Comparison of ENCODE assay signal across 8 cellular contexts in genomic region chr10:119103687-119104652, GRCh38.
DNase-seq lines count a peak whose midpoint lies in the region; ATAC-seq and TF ChIP-seq lines count a peak whose summit lies in the region.

Gene DENND10 (plus strand): TSS chr10:119104113. CDS start chr10:119104143, 30 bp downstream.

- peak; percentile 48 for DNase-seq in KG1 (lab: John Stamatoyannopoulos, UW)
- peak; percentile 78 for DNase-seq in T-helper 9 cell
- peak; percentile 81 for DNase-seq in astrocyte of the spinal cord (ENCODE audit: low read depth, low spot score)
- peak; percentile 19 to 94 (median 81) for DNase-seq in hypothalamus (lab: John Stamatoyannopoulos, UW)
- DNase-seq in retinal pigment epithelial cell (ENCODE audit: low read depth) = peak; percentile 30

- H3K4me3 ChIP-seq in astrocyte of the spinal cord (ENCODE audit: low read depth, low read length) (peak within 1 kb of the TSS; percentile 70), retinal pigment epithelial cell (ENCODE audit: low read length) (peak within 1 kb of the TSS; percentile 83)

- no peaks in the 10 kb centered on the region for H3K9me3 ChIP-seq in ES-I3 (ENCODE audit: control insufficient read depth, insufficient read depth, low read length)

- ATAC-seq in GM21619 (IDR thresholded peaks at IDR 0.05; ENCODE audit: unreplicated experiment) (peak; percentile 78), GM18870 (IDR thresholded peaks at IDR 0.05; ENCODE audit: unreplicated experiment) (no peak)

- H3K9ac ChIP-seq in ES-I3 (ENCODE audit: low read depth, low read length) = peak within 1 kb of the TSS; percentile 94

- in situ Hi-C loops in astrocyte of the spinal cord (cut with HindIII; ENCODE audit: low sequenced_read_pairs) = no loop called here

- TF ChIP-seq CTCF in astrocyte of the spinal cord (IDR thresholded peaks at IDR 0.05; ENCODE audit: low read depth, low read length) = no peak
- TF ChIP-seq CTCF in retinal pigment epithelial cell (conservative IDR thresholded peaks at IDR 0.05; ENCODE audit: low read depth, low read length) = no peak

- no peaks in the 10 kb centered on the region; the same call in none of the 2 replicates for H3K36me3 ChIP-seq in ES-I3 (ENCODE audit: insufficient read depth, low read length)

- H3K4me1 ChIP-seq in ES-I3 (ENCODE audit: insufficient read depth, low read length) = no peaks in the 10 kb centered on the region

Comparison
In these comparisons a context has a peak if more than half of its experiments do, and no peak if none do; other contexts are left out.
1. DNase-seq: peak in every context shown above with its lines; median percentile 81 in astrocyte of the spinal cord; 81 in hypothalamus; 78 in T-helper 9 cell; 48 in KG1; 30 in retinal pigment epithelial cell.